In the genomic region with DNA sequence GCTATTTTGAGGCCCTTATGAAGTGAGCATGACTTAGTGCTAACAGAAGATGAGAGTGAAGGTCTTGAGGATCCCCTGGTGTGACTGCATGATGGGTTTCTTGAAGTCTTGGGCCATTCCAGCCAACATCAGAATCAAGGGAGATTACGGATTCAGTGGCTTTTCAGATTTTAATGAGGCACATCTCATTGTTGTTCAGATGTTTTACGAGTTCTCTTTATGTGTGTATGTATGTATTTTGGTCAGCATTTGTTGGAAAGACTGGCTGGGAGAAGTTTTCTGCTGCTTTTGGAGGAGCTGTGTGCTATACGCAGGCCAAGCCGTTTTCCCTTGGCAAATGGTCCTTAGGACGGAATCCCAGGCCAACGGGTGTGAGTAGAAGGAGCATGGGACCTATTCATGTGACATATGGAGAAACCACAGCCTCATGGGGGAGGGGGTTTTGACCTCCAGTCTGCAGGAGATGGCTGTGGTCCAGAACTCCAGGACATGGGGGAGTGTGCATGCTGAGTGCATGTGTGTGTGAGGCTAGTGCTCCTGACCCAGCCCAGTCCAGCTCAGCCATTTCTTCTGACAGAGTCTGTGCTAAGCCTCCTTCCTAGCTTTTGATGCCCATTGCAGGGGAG, we compare ENCODE assay signal across 11 cellular contexts. TPM values are rescaled to one million over a fixed set of nuclear protein-coding genes. Genes with fewer than 3 reads are reported as not detected.
DNase-seq lines count a peak whose midpoint lies in the region; ATAC-seq, FAIRE-seq and TF ChIP-seq lines count a peak whose summit lies in the region.
"Had no signal": no experiment of that assay in that cellular context is flagged by ENCODE, and none has a peak within 500 bp of the region (broad histone marks: within the 10 kb centered on the region; RNA-seq: fewer than 3 reads in every experiment).

No MANE protein-coding gene starts in this region.

- no peak overlapping the region for H3K9ac ChIP-seq in BLaER1

- no peak for TF ChIP-seq CTCF in brain (conservative IDR thresholded peaks at IDR 0.05)

- no peak overlapping the region for H3K4me3 ChIP-seq in BLaER1

- H3K4me2 ChIP-seq in BLaER1 = peak overlapping the region; percentile 44

- H3K9me3 ChIP-seq in BLaER1 = no peaks in the 10 kb centered on the region

- no peak overlapping the region for H3K27ac ChIP-seq in BLaER1

- peaks cover 100% of the 10 kb centered on the region for H4K20me1 ChIP-seq in BLaER1

- H3K4me3 Mint-ChIP-seq in brain (no peak overlapping the region), memory B cell (no peak overlapping the region)

- H3K4me1 Mint-ChIP-seq in brain (peaks cover 53% of the 10 kb centered on the region), memory B cell (peaks cover 50% of the 10 kb centered on the region)

- H3K4me1 ChIP-seq in BLaER1 = peaks cover 42% of the 10 kb centered on the region

- H3K36me3 ChIP-seq in BLaER1 = peaks cover 49% of the 10 kb centered on the region

- DNase-seq in HT1080 (ENCODE audit: low read depth) (peak; percentile 9), memory B cell (ENCODE audit: low spot score in 2 of 2) (no peak), urothelium cell line (ENCODE audit: low spot score) (no peak), posterior cingulate gyrus (no peak)
- no peak for DNase-seq in effector CD8-positive, alpha-beta T cell (lab: John Stamatoyannopoulos, UW)
- DNase-seq: C1 segment of cervical spinal cord, KG1, NCI-H524 treated with DMSO at 0.1 percent for 48 hours had no signal

- peak overlapping the region in 3 of 5 experiments; percentile 68 to 74 (median 74) for H3K27ac Mint-ChIP-seq in brain
- peak overlapping the region; percentile 78 for H3K27ac Mint-ChIP-seq in memory B cell

- no peak for FAIRE-seq in urothelium cell line (lab: Jason Lieb, UNC)

- ATAC-seq in memory B cell (ENCODE audit: low read depth) (no peak), HG02885 (IDR thresholded peaks at IDR 0.05; ENCODE audit: poor library complexity, unreplicated experiment) (no peak)

- intact Hi-C loops in posterior cingulate gyrus (cut with DNase I) = no loop called here

- H3K27me3 Mint-ChIP-seq in brain (no peaks in the 10 kb centered on the region), memory B cell (no peaks in the 10 kb centered on the region)

- H3K36me3 Mint-ChIP-seq in brain (peaks cover 28% of the 10 kb centered on the region), memory B cell (peaks cover 16% of the 10 kb centered on the region)

- no peaks in the 10 kb centered on the region for H3K27me3 ChIP-seq in BLaER1

- H3K9me3 Mint-ChIP-seq in brain (no peaks in the 10 kb centered on the region), memory B cell (no peaks in the 10 kb centered on the region)

RNA-seq across cellular contexts. Expression of gene CHMP4B, which starts 35.3 kb away (rescaled TPM):
- 24.2 and 40.8 TPM in 2 replicates for total RNA-seq in HT1080 (2014; rRNA removed; shearing (Covaris generic))
- 83.9 and 85.5 TPM in 2 replicates for polyA plus RNA-seq in HT1080 (2015; cell fraction: cytosol; rRNA removed)
- 20.2 and 24.9 TPM in 2 replicates for polyA plus RNA-seq in HT1080 (2015; cell fraction: nucleus; rRNA removed)
- 198 TPM for polyA plus RNA-seq in brain (ENCODE audit: insufficient read depth, low read depth, low replicate concordance)
